1 cellular context compared by ENCODE assay signal in the genomic region with DNA sequence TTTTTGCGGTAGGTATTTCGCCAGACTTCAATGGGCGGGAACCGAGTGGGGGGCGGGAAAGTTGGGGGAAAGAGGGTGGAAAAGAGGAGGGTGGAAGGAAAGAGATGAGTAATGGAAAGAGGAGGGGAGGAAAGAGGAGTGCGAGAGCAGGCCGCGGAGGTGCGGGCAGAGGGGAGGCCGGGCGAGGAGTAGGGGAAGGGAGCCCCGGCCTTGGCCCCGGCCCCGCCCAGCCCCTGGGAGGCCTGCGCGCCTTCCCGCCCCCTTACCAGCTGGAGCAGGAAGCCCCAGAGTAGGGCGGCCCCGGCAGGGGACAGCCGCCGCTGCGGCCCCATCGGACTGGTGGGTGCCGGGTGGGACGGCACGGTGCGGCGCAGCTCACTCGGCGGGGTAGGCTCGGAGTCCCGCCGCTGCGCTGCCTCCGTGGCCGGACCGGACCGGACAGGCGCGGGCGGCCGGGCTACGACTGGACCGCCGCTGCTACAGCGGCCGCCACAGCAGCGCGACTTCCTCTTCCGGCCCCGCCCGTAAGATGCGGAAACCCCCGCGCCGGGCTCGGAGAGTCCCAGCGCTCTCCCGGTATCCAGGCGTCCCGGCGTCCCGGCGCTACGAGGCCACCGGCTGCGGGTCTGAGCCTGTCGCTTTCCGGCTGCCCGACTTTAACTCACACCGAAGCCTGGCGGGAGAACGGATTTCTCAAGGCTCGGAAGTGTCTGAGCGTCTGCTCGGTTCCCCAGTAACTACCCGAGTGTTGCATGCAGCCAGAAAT.
TF ChIP-seq lines count a peak whose summit lies in the region.

A gene with protein sequence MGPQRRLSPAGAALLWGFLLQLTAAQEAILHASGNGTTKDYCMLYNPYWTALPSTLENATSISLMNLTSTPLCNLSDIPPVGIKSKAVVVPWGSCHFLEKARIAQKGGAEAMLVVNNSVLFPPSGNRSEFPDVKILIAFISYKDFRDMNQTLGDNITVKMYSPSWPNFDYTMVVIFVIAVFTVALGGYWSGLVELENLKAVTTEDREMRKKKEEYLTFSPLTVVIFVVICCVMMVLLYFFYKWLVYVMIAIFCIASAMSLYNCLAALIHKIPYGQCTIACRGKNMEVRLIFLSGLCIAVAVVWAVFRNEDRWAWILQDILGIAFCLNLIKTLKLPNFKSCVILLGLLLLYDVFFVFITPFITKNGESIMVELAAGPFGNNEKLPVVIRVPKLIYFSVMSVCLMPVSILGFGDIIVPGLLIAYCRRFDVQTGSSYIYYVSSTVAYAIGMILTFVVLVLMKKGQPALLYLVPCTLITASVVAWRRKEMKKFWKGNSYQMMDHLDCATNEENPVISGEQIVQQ (minus strand): TSS at position 505 of the 766 bp plus-strand sequence. CDS start 173 bp downstream, at position 332.

TF ChIP-seq in SK-N-SH, 30 proteins besides CTCF, POLR2A, EP300 and RAD21 (continued from another document):
- TF ChIP-seq MXI1 (IDR thresholded peaks at IDR 0.05; ENCODE audit: low read depth, low read length) (0 out of 2 replicates have a peak, but pooled peaks have one; percentile 14), SIN3A (IDR thresholded peaks at IDR 0.05; ENCODE audit: borderline replicate concordance, low read depth, low read length) (0 out of 2 replicates have a peak, but pooled peaks have one; percentile 31), MEF2A (IDR thresholded peaks at IDR 0.05; ENCODE audit: borderline replicate concordance, low read depth) (no peak), JUND (IDR thresholded peaks at IDR 0.05) (no peak; the same call in 1 of the 2 replicates), RCOR1 (IDR thresholded peaks at IDR 0.05; ENCODE audit: low read length) (no peak), NFIC (IDR thresholded peaks at IDR 0.05; ENCODE audit: borderline replicate concordance) (no peak), RFX5 (IDR thresholded peaks at IDR 0.05; ENCODE audit: low read length) (no peak)
- TF ChIP-seq, protein P1, sequence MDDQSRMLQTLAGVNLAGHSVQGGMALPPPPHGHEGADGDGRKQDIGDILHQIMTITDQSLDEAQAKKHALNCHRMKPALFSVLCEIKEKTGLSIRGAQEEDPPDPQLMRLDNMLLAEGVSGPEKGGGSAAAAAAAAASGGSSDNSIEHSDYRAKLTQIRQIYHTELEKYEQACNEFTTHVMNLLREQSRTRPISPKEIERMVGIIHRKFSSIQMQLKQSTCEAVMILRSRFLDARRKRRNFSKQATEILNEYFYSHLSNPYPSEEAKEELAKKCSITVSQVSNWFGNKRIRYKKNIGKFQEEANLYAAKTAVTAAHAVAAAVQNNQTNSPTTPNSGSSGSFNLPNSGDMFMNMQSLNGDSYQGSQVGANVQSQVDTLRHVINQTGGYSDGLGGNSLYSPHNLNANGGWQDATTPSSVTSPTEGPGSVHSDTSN (IDR thresholded peaks at IDR 0.05), result no peak
- TF ChIP-seq, protein P2, sequence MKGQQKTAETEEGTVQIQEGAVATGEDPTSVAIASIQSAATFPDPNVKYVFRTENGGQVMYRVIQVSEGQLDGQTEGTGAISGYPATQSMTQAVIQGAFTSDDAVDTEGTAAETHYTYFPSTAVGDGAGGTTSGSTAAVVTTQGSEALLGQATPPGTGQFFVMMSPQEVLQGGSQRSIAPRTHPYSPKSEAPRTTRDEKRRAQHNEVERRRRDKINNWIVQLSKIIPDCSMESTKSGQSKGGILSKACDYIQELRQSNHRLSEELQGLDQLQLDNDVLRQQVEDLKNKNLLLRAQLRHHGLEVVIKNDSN (IDR thresholded peaks at IDR 0.05; ENCODE audit: borderline replicate concordance, low read depth), result no peak
- TF ChIP-seq, protein P3, sequence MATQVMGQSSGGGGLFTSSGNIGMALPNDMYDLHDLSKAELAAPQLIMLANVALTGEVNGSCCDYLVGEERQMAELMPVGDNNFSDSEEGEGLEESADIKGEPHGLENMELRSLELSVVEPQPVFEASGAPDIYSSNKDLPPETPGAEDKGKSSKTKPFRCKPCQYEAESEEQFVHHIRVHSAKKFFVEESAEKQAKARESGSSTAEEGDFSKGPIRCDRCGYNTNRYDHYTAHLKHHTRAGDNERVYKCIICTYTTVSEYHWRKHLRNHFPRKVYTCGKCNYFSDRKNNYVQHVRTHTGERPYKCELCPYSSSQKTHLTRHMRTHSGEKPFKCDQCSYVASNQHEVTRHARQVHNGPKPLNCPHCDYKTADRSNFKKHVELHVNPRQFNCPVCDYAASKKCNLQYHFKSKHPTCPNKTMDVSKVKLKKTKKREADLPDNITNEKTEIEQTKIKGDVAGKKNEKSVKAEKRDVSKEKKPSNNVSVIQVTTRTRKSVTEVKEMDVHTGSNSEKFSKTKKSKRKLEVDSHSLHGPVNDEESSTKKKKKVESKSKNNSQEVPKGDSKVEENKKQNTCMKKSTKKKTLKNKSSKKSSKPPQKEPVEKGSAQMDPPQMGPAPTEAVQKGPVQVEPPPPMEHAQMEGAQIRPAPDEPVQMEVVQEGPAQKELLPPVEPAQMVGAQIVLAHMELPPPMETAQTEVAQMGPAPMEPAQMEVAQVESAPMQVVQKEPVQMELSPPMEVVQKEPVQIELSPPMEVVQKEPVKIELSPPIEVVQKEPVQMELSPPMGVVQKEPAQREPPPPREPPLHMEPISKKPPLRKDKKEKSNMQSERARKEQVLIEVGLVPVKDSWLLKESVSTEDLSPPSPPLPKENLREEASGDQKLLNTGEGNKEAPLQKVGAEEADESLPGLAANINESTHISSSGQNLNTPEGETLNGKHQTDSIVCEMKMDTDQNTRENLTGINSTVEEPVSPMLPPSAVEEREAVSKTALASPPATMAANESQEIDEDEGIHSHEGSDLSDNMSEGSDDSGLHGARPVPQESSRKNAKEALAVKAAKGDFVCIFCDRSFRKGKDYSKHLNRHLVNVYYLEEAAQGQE (IDR thresholded peaks at IDR 0.05; ENCODE audit: low read depth, low read length), result no peak
TF ChIP-seq in SK-N-SH: peak in this region for 9.
